Comparison of ENCODE assay signal across 16 cellular contexts in the genomic region with DNA sequence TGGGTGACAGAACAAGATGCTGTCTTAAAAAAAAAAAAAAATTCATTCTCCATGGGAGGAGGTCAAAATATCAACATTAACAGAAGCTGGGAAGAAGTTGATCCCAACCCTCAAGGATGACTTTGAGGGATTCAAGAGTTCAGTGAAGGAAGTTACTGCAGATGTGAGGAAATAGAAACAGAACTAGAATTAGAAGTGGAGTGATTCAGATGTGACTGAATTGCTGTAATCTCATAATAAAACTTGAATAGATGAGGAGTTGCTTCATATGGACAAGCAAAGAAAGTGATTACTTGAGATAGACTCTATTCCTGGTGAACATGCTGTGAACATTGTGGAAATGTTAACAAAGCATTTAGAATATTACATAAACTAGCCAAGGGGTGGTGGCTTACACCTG. TPM values are rescaled to one million over a fixed set of nuclear protein-coding genes. Genes with fewer than 3 reads are reported as not detected.
"Had no signal": no experiment of that assay in that cellular context is flagged by ENCODE, and none has a peak within 500 bp of the region (broad histone marks: within the 10 kb centered on the region; RNA-seq: fewer than 3 reads in every experiment).

No MANE protein-coding gene starts in this region.

- H3K4me3 Mint-ChIP-seq: activated naive CD4-positive, alpha-beta T cell treated with anti-CD3 and anti-CD28 coated beads for 36 hours; activated T-helper 17 cell treated with anti-CD3 and anti-CD28 coated beads, Interleukin-2, amount 50 U/mL, for 72 hours had no signal

- H3K27ac ChIP-seq: coronary artery, pancreas, tibial artery, VCaP had no signal

- H3K4me1 Mint-ChIP-seq: activated T-helper 17 cell treated with anti-CD3 and anti-CD28 coated beads, Interleukin-2, amount 50 U/mL, for 72 hours had no signal

- H3K4me3 ChIP-seq: coronary artery, heart right ventricle, pancreas, tibial artery had no signal

- H3K27me3 ChIP-seq: heart right ventricle, pancreas, tibial artery had no signal

- H3K9me3 ChIP-seq: pancreas had no signal

- DNase-seq: activated CD4-positive, alpha-beta T cell treated with anti-CD3 and anti-CD28 coated beads for 4 hours; activated CD8-positive, alpha-beta memory T cell treated with anti-CD3 and anti-CD28 coated beads for 24 hours; activated naive CD4-positive, alpha-beta T cell treated with anti-CD3 and anti-CD28 coated beads for 36 hours; caudate nucleus; effector CD8-positive, alpha-beta T cell; foreskin melanocyte; heart right ventricle; islet precursor cell; left ventricle myocardium superior; mesenchymal stem cell; pancreas; T1000; tibial artery had no signal

- H3K36me3 ChIP-seq: heart right ventricle, pancreas, tibial artery had no signal

- H3K27ac Mint-ChIP-seq: activated naive CD4-positive, alpha-beta T cell treated with anti-CD3 and anti-CD28 coated beads for 36 hours; activated T-helper 17 cell treated with anti-CD3 and anti-CD28 coated beads, Interleukin-2, amount 50 U/mL, for 72 hours had no signal

- ATAC-seq: activated T-helper 17 cell treated with anti-CD3 and anti-CD28 coated beads, Interleukin-2, amount 50 U/mL, for 72 hours; heart right ventricle; left ventricle myocardium superior; pancreas had no signal

RNA-seq across cellular contexts. Expression of gene RPEL1, which starts 19.7 kb away (rescaled TPM):
- total RNA-seq: activated T-helper 17 cell treated with anti-CD3 and anti-CD28 coated beads, Interleukin-2, amount 50 U/mL, for 72 hours; heart right ventricle; left ventricle myocardium superior; pancreas had no signal

RNA-seq across cellular contexts. Expression of gene INA, which starts 50.9 kb away (rescaled TPM):
- total RNA-seq: heart right ventricle, left ventricle myocardium superior had no signal
